In genomic region chr12:56160894-56161667, GRCh38 we compare ENCODE assay signal across 9 cellular contexts. TPM values are rescaled to one million over a fixed set of nuclear protein-coding genes. Genes with fewer than 3 reads are reported as not detected.
DNase-seq lines count a peak whose midpoint lies in the region; ATAC-seq and TF ChIP-seq lines count a peak whose summit lies in the region.
"Had no signal": no experiment of that assay in that cellular context is flagged by ENCODE, and none has a peak within 500 bp of the region (broad histone marks: within the 10 kb centered on the region; RNA-seq: fewer than 3 reads in every experiment).

No MANE protein-coding gene starts in this region.

- H3K27ac Mint-ChIP-seq in CD8-positive, alpha-beta T cell = peak overlapping the region; percentile 99
- H3K27ac Mint-ChIP-seq in endothelial cell (ENCODE audit: unreplicated experiment) (peak overlapping the region; percentile 100), osteocyte (ENCODE audit: unreplicated experiment) (peak overlapping the region; percentile 98)

- H3K4me3 ChIP-seq in CD8-positive, alpha-beta T cell (ENCODE audit: low read depth, low read length) = peak overlapping the region; percentile 70
- H3K4me3 ChIP-seq in PC-3 (ENCODE audit: low read length) = peak overlapping the region; percentile 76; the same call in 1 of the 2 replicates

- peak overlapping the region; percentile 97 for H3K4me2 ChIP-seq in PC-3 (ENCODE audit: low read length)

- peaks cover 34% of the 10 kb centered on the region for H4K20me1 ChIP-seq in PC-3 (ENCODE audit: low read length)

- DNase-seq in CD8-positive, alpha-beta T cell = no peak
- DNase-seq in PC-3 = no peak
- no peak for DNase-seq in endothelial cell (ENCODE audit: low spot score)
- DNase-seq in osteocyte (ENCODE audit: extremely low spot score, unreplicated experiment) = no peak
- DNase-seq in nucleus accumbens (lab: John Stamatoyannopoulos, UW) = no peak
- DNase-seq in DMS53 treated with DMSO at 0.1 percent for 48 hours (lab: John Stamatoyannopoulos, UW; ENCODE audit: unreplicated experiment) = no peak
- DNase-seq in NCI-H2081 (lab: John Stamatoyannopoulos, UW) = no peak
- DNase-seq: MV-4-11 had no signal

- no TSS peak for BruUV-seq in PC-3 (replicated peaks; lab: Mats Ljungman, UMichigan)

- peaks cover 32% of the 10 kb centered on the region for H3K4me1 ChIP-seq in CD8-positive, alpha-beta T cell (ENCODE audit: insufficient read depth, low read length)
- peaks cover 26% of the 10 kb centered on the region for H3K4me1 ChIP-seq in PC-3 (ENCODE audit: insufficient read depth, low read length)

- H3K27me3 ChIP-seq in CD8-positive, alpha-beta T cell (ENCODE audit: insufficient read depth, low read length) = no peaks in the 10 kb centered on the region
- no peaks in the 10 kb centered on the region for H3K27me3 ChIP-seq in PC-3 (ENCODE audit: low read length)

- peaks cover 74% of the 10 kb centered on the region for H3K36me3 Mint-ChIP-seq in CD8-positive, alpha-beta T cell
- H3K36me3 Mint-ChIP-seq in endothelial cell (ENCODE audit: low read depth, unreplicated experiment) = peaks cover 64% of the 10 kb centered on the region
- H3K36me3 Mint-ChIP-seq in osteocyte (ENCODE audit: unreplicated experiment) = peaks cover 45% of the 10 kb centered on the region

- H3K4me1 Mint-ChIP-seq in CD8-positive, alpha-beta T cell (ENCODE audit: low read depth) = peaks cover 40% of the 10 kb centered on the region
- H3K4me1 Mint-ChIP-seq in endothelial cell (ENCODE audit: unreplicated experiment) = peaks cover 40% of the 10 kb centered on the region
- H3K4me1 Mint-ChIP-seq in osteocyte (ENCODE audit: unreplicated experiment) = peaks cover 46% of the 10 kb centered on the region

- H2AFZ ChIP-seq in PC-3 (ENCODE audit: low read length) = no peak overlapping the region

- TF ChIP-seq CTCF in CD8-positive, alpha-beta T cell (IDR thresholded peaks at IDR 0.05) = no peak
- TF ChIP-seq CTCF in PC-3 (conservative IDR thresholded peaks at IDR 0.05; ENCODE audit: low read depth, low read length) (no peak), endothelial cell (IDR thresholded peaks at IDR 0.05; ENCODE audit: unreplicated experiment) (no peak), osteocyte (IDR thresholded peaks at IDR 0.05) (no peak)

- no peaks in the 10 kb centered on the region for H3K9me3 ChIP-seq in CD8-positive, alpha-beta T cell (ENCODE audit: low read length)
- H3K9me3 ChIP-seq in PC-3 (ENCODE audit: low read length) = no peaks in the 10 kb centered on the region

- peak overlapping the region; percentile 98 for H3K4me3 Mint-ChIP-seq in CD8-positive, alpha-beta T cell
- H3K4me3 Mint-ChIP-seq in endothelial cell (ENCODE audit: unreplicated experiment) (peak overlapping the region; percentile 100), osteocyte (ENCODE audit: unreplicated experiment) (peak overlapping the region; percentile 95)

- CTCF ChIA-PET in CD8-positive, alpha-beta T cell (lab: Charles Lee) = interaction anchor here (0.6 to 2.9 kb wide), 7 partner anchors 8 to 117 kb away, joined by 3 to 14 read pairs (median 7); partner anchors contain the start of genes ESYT1, SMARCC2 and ZC3H10
- CTCF ChIA-PET in PC-3 (lab: Charles Lee) = no interaction called here

- intact Hi-C loops in CD8-positive, alpha-beta T cell (cut with DNase I, micrococcal nuclease) = loop anchor here in 1 of 2 experiments (1.0 kb wide), 1 partner anchor 35 kb away; no protein-coding TSS in a partner anchor
- intact Hi-C loops in PC-3 (cut with micrococcal nuclease) = no loop called here

- H3K36me3 ChIP-seq in CD8-positive, alpha-beta T cell (ENCODE audit: insufficient read depth, low read length) = peaks cover 54% of the 10 kb centered on the region
- peaks cover 48% of the 10 kb centered on the region for H3K36me3 ChIP-seq in PC-3 (ENCODE audit: low read depth, low read length)

- no peaks in the 10 kb centered on the region for H3K9me3 Mint-ChIP-seq in CD8-positive, alpha-beta T cell
- no peaks in the 10 kb centered on the region for H3K9me3 Mint-ChIP-seq in endothelial cell (ENCODE audit: unreplicated experiment)
- H3K9me3 Mint-ChIP-seq in osteocyte (ENCODE audit: unreplicated experiment) = no peaks in the 10 kb centered on the region

- H3K79me2 ChIP-seq in PC-3 (ENCODE audit: low read length) = peaks cover 38% of the 10 kb centered on the region

- peak overlapping the region; percentile 86 for H3K27ac ChIP-seq in CD8-positive, alpha-beta T cell (ENCODE audit: low read depth, low read length)
- H3K27ac ChIP-seq in PC-3 (ENCODE audit: low read length) = no peak overlapping the region

- peaks cover 13% of the 10 kb centered on the region for H3F3A ChIP-seq in PC-3 (ENCODE audit: low read length, unreplicated experiment)

- H3K9ac ChIP-seq in PC-3 (ENCODE audit: low read length) = no peak overlapping the region

- no peaks in the 10 kb centered on the region for H3K27me3 Mint-ChIP-seq in CD8-positive, alpha-beta T cell (ENCODE audit: low read depth)
- H3K27me3 Mint-ChIP-seq in endothelial cell (ENCODE audit: unreplicated experiment) (peaks cover 61% of the 10 kb centered on the region), osteocyte (ENCODE audit: unreplicated experiment) (no peaks in the 10 kb centered on the region)

- POLR2A ChIA-PET in CD8-positive, alpha-beta T cell (lab: Charles Lee) = interaction anchor here (0.7 to 3.7 kb wide), 11 partner anchors 9 to 43 kb away, joined by 3 to 30 read pairs (median 4); partner anchors contain the start of genes ESYT1, MYL6B, SMARCC2 and ZC3H10
- POLR2A ChIA-PET in PC-3 (lab: Charles Lee; ENCODE audit: unreplicated experiment) = interaction anchor here (0.5 to 1.2 kb wide), 2 partner anchors 32 to 33 kb away, joined by 4 to 6 read pairs; partner anchors contain the start of gene ESYT1

- no peak for ATAC-seq in CD8-positive, alpha-beta T cell
- ATAC-seq in PC-3 (no peak), GM19463 (IDR thresholded peaks at IDR 0.05; ENCODE audit: unreplicated experiment) (no peak)

- no peaks in the 10 kb centered on the region for H3K9me2 ChIP-seq in PC-3 (replicated peaks; ENCODE audit: low read length)

RNA-seq across cellular contexts. Expression of gene MYL6, which starts 2.9 kb away (rescaled TPM):
- total RNA-seq in CD8-positive, alpha-beta T cell = 100 to 1,000 TPM; 580 to 582 TPM
- total RNA-seq in PC-3 (2014; rRNA removed) (1,385 and 1,597 TPM in 2 replicates), endothelial cell (ENCODE audit: unreplicated experiment) (2,481 TPM), osteocyte (1,490 and 1,549 TPM in 2 replicates)

RNA-seq across cellular contexts. Expression of gene MYL6B, which starts 8.7 kb away (rescaled TPM):
- 1 to 10 TPM; 4.0 to 5.9 TPM for total RNA-seq in CD8-positive, alpha-beta T cell
- total RNA-seq in PC-3 (2014; rRNA removed) (153 and 178 TPM in 2 replicates), endothelial cell (ENCODE audit: unreplicated experiment) (170 TPM), osteocyte (123 and 139 TPM in 2 replicates)

RNA-seq across cellular contexts. Expression of gene SMARCC2, which starts 28.2 kb away (rescaled TPM):
- 100 to 1,000 TPM; 109 to 113 TPM for total RNA-seq in CD8-positive, alpha-beta T cell
- total RNA-seq in PC-3 (2014; rRNA removed) = 38.4 and 39.4 TPM in 2 replicates
- 105 TPM for total RNA-seq in endothelial cell (ENCODE audit: unreplicated experiment)
- total RNA-seq in osteocyte = 122 and 128 TPM in 2 replicates

RNA-seq across cellular contexts. Expression of gene ESYT1, which starts 33.0 kb away (rescaled TPM):
- 10 to 100 TPM; 82.4 to 83.0 TPM for total RNA-seq in CD8-positive, alpha-beta T cell
- total RNA-seq in PC-3 (2014; rRNA removed) (120 and 176 TPM in 2 replicates), endothelial cell (ENCODE audit: unreplicated experiment) (302 TPM), osteocyte (127 and 142 TPM in 2 replicates)

RNA-seq across cellular contexts. Expression of gene ZC3H10, which starts 43.0 kb away (rescaled TPM):
- total RNA-seq in CD8-positive, alpha-beta T cell = 1 to 10 TPM; 9.0 TPM
- total RNA-seq in PC-3 (2014; rRNA removed) = 4.8 and 5.6 TPM in 2 replicates
- 10.4 TPM for total RNA-seq in endothelial cell (ENCODE audit: unreplicated experiment)
- total RNA-seq in osteocyte = 10.5 and 11.8 TPM in 2 replicates

Comparison
In these comparisons a context has a peak if more than half of its experiments do, and no peak if none do; other contexts are left out.
1. RNA of gene MYL6B, which starts 8.7 kb away (total RNA-seq): 170 TPM in endothelial cell (single experiment), 153 to 178 TPM in PC-3 and 123 to 139 TPM in osteocyte; 4.0 to 5.9 TPM in CD8-positive, alpha-beta T cell; every median in the first group is over 10 times any median in the second.
2. Peak in every context shown above with its lines, with median percentiles within 50 percentile points of each other: H3K27ac Mint-ChIP-seq and H3K4me3 Mint-ChIP-seq.